Comparison of ENCODE assay signal across 28 cellular contexts in the genomic region with DNA sequence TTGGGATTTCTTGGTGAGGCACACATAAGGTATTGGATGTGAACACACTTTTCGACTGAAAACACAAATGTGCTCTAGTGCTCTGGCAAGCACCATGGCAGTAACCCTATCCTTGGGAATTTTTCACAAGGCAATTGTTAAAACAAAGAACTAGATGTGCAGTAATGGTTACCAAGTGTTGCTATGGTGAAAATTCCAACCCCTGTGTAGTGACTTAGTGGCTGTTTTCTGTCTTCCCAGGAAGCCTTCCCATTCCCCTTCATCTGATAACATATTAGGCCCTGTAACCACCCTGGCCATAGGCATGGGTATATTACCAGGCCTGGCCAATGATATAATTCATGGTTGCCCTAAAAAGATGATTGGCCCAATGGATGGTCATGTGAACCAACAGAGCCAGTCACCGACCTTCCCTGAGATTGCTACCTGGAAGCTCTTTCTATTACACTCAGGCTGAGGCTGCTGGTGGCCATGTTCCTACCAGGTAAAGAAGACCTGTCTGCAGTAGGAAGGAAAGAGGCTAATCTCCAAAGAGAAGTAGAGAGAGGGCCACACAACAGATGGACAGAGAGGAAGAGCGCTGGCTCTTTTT. TPM values are rescaled to one million over a fixed set of nuclear protein-coding genes. Genes with fewer than 3 reads are reported as not detected.
"Had no signal": no experiment of that assay in that cellular context is flagged by ENCODE, and none has a peak within 500 bp of the region (broad histone marks: within the 10 kb centered on the region; RNA-seq: fewer than 3 reads in every experiment).

No MANE protein-coding gene starts in this region.

- H3K9me3 Mint-ChIP-seq: dendritic cell treated with granulocyte-macrophage colony-stimulating factor and Interleukin-4, amounts not matched to agents 40 ng/mL and 50 ng/mL, for 4 days; effector memory CD8-positive, alpha-beta T cell; natural killer cell treated with Interleukin-12 subunit alpha and Interleukin-12 subunit beta and Interleukin-15 and Interleukin-18, amount 100 ng/mL, for 72 hours; neural progenitor cell; stimulated activated memory B cell treated with anti-CD40 and anti-IgM and Interleukin-4, amounts not matched to agents 10 μg/mL and 1 μg/mL and 100 μg/mL, for 72 hours; stimulated activated naive CD8-positive, alpha-beta T cell treated with anti-CD3 and anti-CD28 coated beads, Interleukin-15, Interleukin-2, amounts not matched to agents 100 ng/mL and 50 ng/mL, for 24 hours had no signal

- H3K27me3 ChIP-seq: hepatocyte, left lung, ovary, right atrium auricular region, testis, tibial nerve, upper lobe of right lung, vagina had no signal

- H3K27ac Mint-ChIP-seq: dendritic cell treated with granulocyte-macrophage colony-stimulating factor and Interleukin-4, amounts not matched to agents 40 ng/mL and 50 ng/mL, for 4 days; effector memory CD8-positive, alpha-beta T cell; natural killer cell treated with Interleukin-12 subunit alpha and Interleukin-12 subunit beta and Interleukin-15 and Interleukin-18, amount 100 ng/mL, for 72 hours; neural progenitor cell; stimulated activated memory B cell treated with anti-CD40 and anti-IgM and Interleukin-4, amounts not matched to agents 10 μg/mL and 1 μg/mL and 100 μg/mL, for 72 hours; stimulated activated naive CD8-positive, alpha-beta T cell treated with anti-CD3 and anti-CD28 coated beads, Interleukin-15, Interleukin-2, amounts not matched to agents 100 ng/mL and 50 ng/mL, for 24 hours had no signal

- DNase-seq: effector memory CD8-positive, alpha-beta T cell; esophagus squamous epithelium; foreskin fibroblast; glutamatergic neuron; islet precursor cell; left lung; mesenchymal stem cell; midbrain; nucleus accumbens; ovary; stimulated activated CD4-positive, alpha-beta T cell treated with anti-CD3 and anti-CD28 coated beads, Interleukin-4, amount 100 ng/mL, for 1 hour; testis; upper lobe of right lung had no signal

- H3K36me3 Mint-ChIP-seq: natural killer cell treated with Interleukin-12 subunit alpha and Interleukin-12 subunit beta and Interleukin-15 and Interleukin-18, amount 100 ng/mL, for 72 hours; neural progenitor cell; stimulated activated memory B cell treated with anti-CD40 and anti-IgM and Interleukin-4, amounts not matched to agents 10 μg/mL and 1 μg/mL and 100 μg/mL, for 72 hours had no signal

- H3K9ac ChIP-seq: neural progenitor cell had no signal

- H3K9me3 ChIP-seq: esophagus squamous epithelium, gastroesophageal sphincter, left lung, ovary, right atrium auricular region, testis, tibial nerve, upper lobe of right lung, vagina had no signal

- H3K36me3 ChIP-seq: esophagus squamous epithelium, gastroesophageal sphincter, left lung, neural progenitor cell, ovary, right atrium auricular region, tibial nerve, upper lobe of right lung, vagina had no signal

- H2AFZ ChIP-seq: hepatocyte, neural progenitor cell had no signal

- H3K4me3 ChIP-seq: esophagus squamous epithelium, gastroesophageal sphincter, hepatocyte, left lung, lung, neural progenitor cell, ovary, right atrium auricular region, smooth muscle cell, testis, tibial nerve, vagina had no signal

- H3K79me2 ChIP-seq: hepatocyte had no signal

- H3K4me1 Mint-ChIP-seq: stimulated activated memory B cell treated with anti-CD40 and anti-IgM and Interleukin-4, amounts not matched to agents 10 μg/mL and 1 μg/mL and 100 μg/mL, for 72 hours had no signal

- H3K4me2 ChIP-seq: hepatocyte, neural progenitor cell, smooth muscle cell had no signal

- FAIRE-seq: colon had no signal

- ATAC-seq: effector memory CD8-positive, alpha-beta T cell; gastroesophageal sphincter; stimulated activated memory B cell treated with anti-CD40 and anti-IgM and Interleukin-4, amounts not matched to agents 10 μg/mL and 1 μg/mL and 100 μg/mL, for 72 hours; upper lobe of right lung had no signal

- H3K4me3 Mint-ChIP-seq: dendritic cell treated with granulocyte-macrophage colony-stimulating factor and Interleukin-4, amounts not matched to agents 40 ng/mL and 50 ng/mL, for 4 days; effector memory CD8-positive, alpha-beta T cell; natural killer cell treated with Interleukin-12 subunit alpha and Interleukin-12 subunit beta and Interleukin-15 and Interleukin-18, amount 100 ng/mL, for 72 hours; neural progenitor cell; stimulated activated memory B cell treated with anti-CD40 and anti-IgM and Interleukin-4, amounts not matched to agents 10 μg/mL and 1 μg/mL and 100 μg/mL, for 72 hours; stimulated activated naive CD8-positive, alpha-beta T cell treated with anti-CD3 and anti-CD28 coated beads, Interleukin-15, Interleukin-2, amounts not matched to agents 100 ng/mL and 50 ng/mL, for 24 hours had no signal

- H3K27ac ChIP-seq: epithelial cell of prostate, esophagus squamous epithelium, gastroesophageal sphincter, hepatocyte, left lung, neural progenitor cell, ovary, right atrium auricular region, testis, tibial nerve, upper lobe of right lung, vagina had no signal

- H3K4me1 ChIP-seq: gastroesophageal sphincter, left lung, neural progenitor cell, right atrium auricular region, vagina had no signal

RNA-seq across cellular contexts. Expression of a gene that starts 4.1 kb away (rescaled TPM):
- total RNA-seq: smooth muscle cell, vagina had no signal
- polyA plus RNA-seq: smooth muscle cell had no signal

RNA-seq across cellular contexts. Expression of a gene that starts 18.5 kb away (rescaled TPM):
- total RNA-seq: esophagus squamous epithelium; gastroesophageal sphincter; hepatocyte; left lung; natural killer cell treated with Interleukin-12 subunit alpha and Interleukin-12 subunit beta and Interleukin-15 and Interleukin-18, amount 100 ng/mL, for 72 hours; ovary; posterior vena cava; right atrium auricular region; smooth muscle cell; upper lobe of right lung; vagina had no signal
- polyA plus RNA-seq: hepatocyte, ovary, smooth muscle cell had no signal

RNA-seq across cellular contexts. Expression of a gene that starts 22.6 kb away (rescaled TPM):
- total RNA-seq: natural killer cell treated with Interleukin-12 subunit alpha and Interleukin-12 subunit beta and Interleukin-15 and Interleukin-18, amount 100 ng/mL, for 72 hours had no signal
- polyA plus RNA-seq: smooth muscle cell had no signal
